10 cellular contexts compared by ENCODE assay signal in genomic region chr10:128046934-128047251, GRCh38.
DNase-seq lines count a peak whose midpoint lies in the region; ATAC-seq lines count a peak whose summit lies in the region.
"Had no signal": no experiment of that assay in that cellular context is flagged by ENCODE, and none has a peak within 500 bp of the region (broad histone marks: within the 10 kb centered on the region; RNA-seq: fewer than 3 reads in every experiment).

No MANE protein-coding gene starts in this region.

- H3K36me3 Mint-ChIP-seq in activated CD4-positive, alpha-beta T cell treated with anti-CD3 and anti-CD28 coated beads, Interleukin-2, amount 10 ng/mL, durations not matched to agents 24 days and 14 days (ENCODE audit: low read depth): peaks cover 30% of the 10 kb centered on the region
- H3K36me3 Mint-ChIP-seq in IgD-negative memory B cell: no peaks in the 10 kb centered on the region
- peaks cover 44% of the 10 kb centered on the region for H3K36me3 Mint-ChIP-seq in effector memory CD8-positive, alpha-beta T cell (ENCODE audit: insufficient read depth)
- H3K36me3 Mint-ChIP-seq in stimulated activated naive CD8-positive, alpha-beta T cell treated with anti-CD3 and anti-CD28 coated beads, Interleukin-15, Interleukin-2, amounts not matched to agents 100 ng/mL and 50 ng/mL, for 24 hours (ENCODE audit: low read depth): peaks cover 26% of the 10 kb centered on the region

- ATAC-seq in effector memory CD8-positive, alpha-beta T cell (replicated peaks): no peak
- ATAC-seq in HG02571 (IDR thresholded peaks at IDR 0.05; ENCODE audit: unreplicated experiment): no peak

- no peaks in the 10 kb centered on the region for H3K9me3 Mint-ChIP-seq in activated CD4-positive, alpha-beta T cell treated with anti-CD3 and anti-CD28 coated beads, Interleukin-2, amount 10 ng/mL, durations not matched to agents 24 days and 14 days
- no peaks in the 10 kb centered on the region for H3K9me3 Mint-ChIP-seq in IgD-negative memory B cell
- no peaks in the 10 kb centered on the region for H3K9me3 Mint-ChIP-seq in effector memory CD8-positive, alpha-beta T cell
- H3K9me3 Mint-ChIP-seq in stimulated activated naive CD8-positive, alpha-beta T cell treated with anti-CD3 and anti-CD28 coated beads, Interleukin-15, Interleukin-2, amounts not matched to agents 100 ng/mL and 50 ng/mL, for 24 hours: no peaks in the 10 kb centered on the region
- H3K9me3 Mint-ChIP-seq: endodermal cell had no signal

- peak overlapping the region; percentile 86 for H3K4me3 Mint-ChIP-seq in activated CD4-positive, alpha-beta T cell treated with anti-CD3 and anti-CD28 coated beads, Interleukin-2, amount 10 ng/mL, durations not matched to agents 24 days and 14 days
- H3K4me3 Mint-ChIP-seq in IgD-negative memory B cell: peak overlapping the region; percentile 76 to 97 (median 88)
- H3K4me3 Mint-ChIP-seq in effector memory CD8-positive, alpha-beta T cell: peak overlapping the region; percentile 87 to 97
- H3K4me3 Mint-ChIP-seq in stimulated activated naive CD8-positive, alpha-beta T cell treated with anti-CD3 and anti-CD28 coated beads, Interleukin-15, Interleukin-2, amounts not matched to agents 100 ng/mL and 50 ng/mL, for 24 hours: peak overlapping the region; percentile 97
- H3K4me3 Mint-ChIP-seq: endodermal cell had no signal

- H3K4me1 Mint-ChIP-seq in activated CD4-positive, alpha-beta T cell treated with anti-CD3 and anti-CD28 coated beads, Interleukin-2, amount 10 ng/mL, durations not matched to agents 24 days and 14 days: peaks cover 43% of the 10 kb centered on the region
- H3K4me1 Mint-ChIP-seq in IgD-negative memory B cell: peaks cover 24 to 30% (median 26%) of the 10 kb centered on the region in 3 donors
- peaks cover 48 to 52% of the 10 kb centered on the region in 2 donors for H3K4me1 Mint-ChIP-seq in effector memory CD8-positive, alpha-beta T cell (ENCODE audit: low read depth in 2 of 2)
- H3K4me1 Mint-ChIP-seq in stimulated activated naive CD8-positive, alpha-beta T cell treated with anti-CD3 and anti-CD28 coated beads, Interleukin-15, Interleukin-2, amounts not matched to agents 100 ng/mL and 50 ng/mL, for 24 hours (ENCODE audit: low read depth): peaks cover 53% of the 10 kb centered on the region

- no peaks in the 10 kb centered on the region for H3K27me3 Mint-ChIP-seq in activated CD4-positive, alpha-beta T cell treated with anti-CD3 and anti-CD28 coated beads, Interleukin-2, amount 10 ng/mL, durations not matched to agents 24 days and 14 days
- H3K27me3 Mint-ChIP-seq in IgD-negative memory B cell: no peaks in the 10 kb centered on the region
- H3K27me3 Mint-ChIP-seq in effector memory CD8-positive, alpha-beta T cell: no peaks in the 10 kb centered on the region
- no peaks in the 10 kb centered on the region for H3K27me3 Mint-ChIP-seq in stimulated activated naive CD8-positive, alpha-beta T cell treated with anti-CD3 and anti-CD28 coated beads, Interleukin-15, Interleukin-2, amounts not matched to agents 100 ng/mL and 50 ng/mL, for 24 hours

- H3K27ac Mint-ChIP-seq in activated CD4-positive, alpha-beta T cell treated with anti-CD3 and anti-CD28 coated beads, Interleukin-2, amount 10 ng/mL, durations not matched to agents 24 days and 14 days: peak overlapping the region; percentile 90
- H3K27ac Mint-ChIP-seq in IgD-negative memory B cell: peak overlapping the region; percentile 62 to 97 (median 71)
- H3K27ac Mint-ChIP-seq in effector memory CD8-positive, alpha-beta T cell: peak overlapping the region; percentile 99
- peak overlapping the region; percentile 90 for H3K27ac Mint-ChIP-seq in stimulated activated naive CD8-positive, alpha-beta T cell treated with anti-CD3 and anti-CD28 coated beads, Interleukin-15, Interleukin-2, amounts not matched to agents 100 ng/mL and 50 ng/mL, for 24 hours

- DNase-seq in activated CD4-positive, alpha-beta T cell treated with anti-CD3 and anti-CD28 coated beads, Interleukin-2, amount 10 ng/mL, durations not matched to agents 24 days and 14 days: no peak
- no peak for DNase-seq in activated CD4-positive, alpha-beta T cell treated with anti-CD3 and anti-CD28 coated beads, Interleukin-2, amount 50 U/mL, for 1 hour
- no peak for DNase-seq in effector memory CD8-positive, alpha-beta T cell
- DNase-seq in retina (no peak), HuH-7 (ENCODE audit: low spot score) (no peak)
- DNase-seq: NCI-H524 had no signal

- intact Hi-C loops in activated CD4-positive, alpha-beta T cell treated with anti-CD3 and anti-CD28 coated beads, Interleukin-2, amount 10 ng/mL, durations not matched to agents 24 days and 14 days (cut with micrococcal nuclease): loop anchor here (1.0 kb wide), 3 partner anchors 12 to 78 kb away; no protein-coding TSS in a partner anchor
